Comparison of ENCODE assay signal across 1 cellular context in genomic region chr4:15378055-15378454, GRCh38.
TF ChIP-seq lines count a peak whose summit lies in the region.

No MANE protein-coding gene starts in this region.

TF ChIP-seq in SK-N-SH, 30 proteins besides CTCF, POLR2A, EP300 and RAD21 (continued from another document):
- TF ChIP-seq REST (IDR thresholded peaks at IDR 0.05; ENCODE audit: low read depth, low read length) = no peak
- no peak for TF ChIP-seq TAF1 (IDR thresholded peaks at IDR 0.05; ENCODE audit: borderline replicate concordance, low read depth, low read length)
- TF ChIP-seq NRF1 (IDR thresholded peaks at IDR 0.05; ENCODE audit: low read depth, low read length) = no peak
TF ChIP-seq in SK-N-SH: peak in this region for 0.
